ENCODE assay signal across 8 cellular contexts in genomic region chr3:13479332-13479581, GRCh38. TPM values are rescaled to one million over a fixed set of nuclear protein-coding genes. Genes with fewer than 3 reads are reported as not detected.
DNase-seq lines count a peak whose midpoint lies in the region; ATAC-seq and TF ChIP-seq lines count a peak whose summit lies in the region.

No MANE protein-coding gene starts in this region.

- POLR2A ChIA-PET in CD4-positive, alpha-beta T cell (lab: Charles Lee) = interaction anchor here (0.6 to 3.6 kb wide), 21 partner anchors 7 to 1172 kb away, joined by 3 to 26 read pairs (median 6); partner anchors contain the start of genes LSM3, NUP210, RPL32 and WNT7A
- POLR2A ChIA-PET in activated CD4-positive, alpha-beta T cell treated with anti-CD3 and anti-CD28 coated beads, Interleukin-2, amount 10 ng/mL, durations not matched to agents 7 days and 5 days (lab: Charles Lee) = no interaction called here
- POLR2A ChIA-PET in naive thymus-derived CD4-positive, alpha-beta T cell (lab: Charles Lee) = interaction anchor here (0.6 to 2.0 kb wide), 13 partner anchors 19 to 1838 kb away, joined by 3 to 17 read pairs (median 4); partner anchors contain the start of genes RPL32 and WNT7A

- H3K4me3 Mint-ChIP-seq in CD4-positive, alpha-beta T cell = peak overlapping the region; percentile 97
- peak overlapping the region; percentile 90 for H3K4me3 Mint-ChIP-seq in activated CD4-positive, alpha-beta T cell treated with anti-CD3 and anti-CD28 coated beads, Interleukin-2, amount 10 ng/mL, durations not matched to agents 7 days and 5 days
- peak overlapping the region; percentile 90 to 97 (median 94) for H3K4me3 Mint-ChIP-seq in naive thymus-derived CD4-positive, alpha-beta T cell

- H3K9me3 ChIP-seq in CD4-positive, alpha-beta T cell (ENCODE audit: control insufficient read depth, low read length) = no peaks in the 10 kb centered on the region
- no peaks in the 10 kb centered on the region for H3K9me3 ChIP-seq in esophagus squamous epithelium
- no peaks in the 10 kb centered on the region for H3K9me3 ChIP-seq in naive thymus-derived CD4-positive, alpha-beta T cell (ENCODE audit: control insufficient read depth in 2 of 3, low read length in 3 of 3)
- no peaks in the 10 kb centered on the region for H3K9me3 ChIP-seq in suprapubic skin

- no peaks in the 10 kb centered on the region for H3K9me3 Mint-ChIP-seq in CD4-positive, alpha-beta T cell
- no peaks in the 10 kb centered on the region for H3K9me3 Mint-ChIP-seq in activated CD4-positive, alpha-beta T cell treated with anti-CD3 and anti-CD28 coated beads, Interleukin-2, amount 10 ng/mL, durations not matched to agents 7 days and 5 days
- H3K9me3 Mint-ChIP-seq in naive thymus-derived CD4-positive, alpha-beta T cell = no peaks in the 10 kb centered on the region

- no peaks in the 10 kb centered on the region for H3K27me3 ChIP-seq in CD4-positive, alpha-beta T cell (ENCODE audit: control insufficient read depth, insufficient read depth, low read length)
- H3K27me3 ChIP-seq in esophagus squamous epithelium = no peaks in the 10 kb centered on the region
- H3K27me3 ChIP-seq in naive thymus-derived CD4-positive, alpha-beta T cell (ENCODE audit: control insufficient read depth in 2 of 2, insufficient read depth in 2 of 2, low read length in 2 of 2) = no peaks in the 10 kb centered on the region
- H3K27me3 ChIP-seq in suprapubic skin = no peaks in the 10 kb centered on the region

- ATAC-seq in CD4-positive, alpha-beta T cell (ENCODE audit: poor library complexity) = peak; percentile 5
- ATAC-seq in HG03025 (IDR thresholded peaks at IDR 0.05; ENCODE audit: low FRiP score, unreplicated experiment) = peak; percentile 2
- no peak for ATAC-seq in naive thymus-derived CD4-positive, alpha-beta T cell
- no peak for ATAC-seq in GM21381 (IDR thresholded peaks at IDR 0.05; ENCODE audit: unreplicated experiment)

- H3K4me1 Mint-ChIP-seq in CD4-positive, alpha-beta T cell (ENCODE audit: low read depth) = peaks cover 4% of the 10 kb centered on the region
- peaks cover 10% of the 10 kb centered on the region for H3K4me1 Mint-ChIP-seq in activated CD4-positive, alpha-beta T cell treated with anti-CD3 and anti-CD28 coated beads, Interleukin-2, amount 10 ng/mL, durations not matched to agents 7 days and 5 days
- peaks cover 0 to 19% (median 10%) of the 10 kb centered on the region in 7 donors for H3K4me1 Mint-ChIP-seq in naive thymus-derived CD4-positive, alpha-beta T cell

- TF ChIP-seq EP300 in suprapubic skin (IDR thresholded peaks at IDR 0.05) = no peak

- H3K4me3 ChIP-seq in esophagus squamous epithelium (peak overlapping the region; percentile 69 to 91 (median 85)), suprapubic skin (peak overlapping the region; percentile 83)
- peak overlapping the region; percentile 97 for H3K4me3 ChIP-seq in naive thymus-derived CD4-positive, alpha-beta T cell (ENCODE audit: low read length)

- intact Hi-C loops in CD4-positive, alpha-beta T cell (cut with DNase I, micrococcal nuclease) = loop anchor here (1.0 to 2.0 kb wide), 2 partner anchors 26 to 28 kb away; no protein-coding TSS in a partner anchor
- intact Hi-C loops in esophagus squamous epithelium (cut with DNase I) = no loop called here
- intact Hi-C loops in naive thymus-derived CD4-positive, alpha-beta T cell (cut with micrococcal nuclease) = loop anchor here in 1 of 2 donors (2.0 kb wide), 1 partner anchor 50 kb away; no protein-coding TSS in a partner anchor

- H3K27ac ChIP-seq in CD4-positive, alpha-beta T cell (ENCODE audit: low read depth, low read length) = peak overlapping the region; percentile 79
- peak overlapping the region; percentile 95 to 99 (median 96) for H3K27ac ChIP-seq in esophagus squamous epithelium
- H3K27ac ChIP-seq in naive thymus-derived CD4-positive, alpha-beta T cell (ENCODE audit: low read depth, low read length) = peak overlapping the region; percentile 98
- H3K27ac ChIP-seq in suprapubic skin = peak overlapping the region; percentile 89

- H3K36me3 ChIP-seq in esophagus squamous epithelium (peaks cover 0 to 12% (median 0%) of the 10 kb centered on the region in 3 donors), suprapubic skin (no peaks in the 10 kb centered on the region)
- no peaks in the 10 kb centered on the region for H3K36me3 ChIP-seq in naive thymus-derived CD4-positive, alpha-beta T cell (ENCODE audit: control insufficient read depth in 2 of 3, insufficient read depth in 3 of 3, low read length in 3 of 3)

- TF ChIP-seq POLR2A in esophagus squamous epithelium (IDR thresholded peaks at IDR 0.05) (no peak), suprapubic skin (IDR thresholded peaks at IDR 0.05) (no peak)

- H3K27me3 Mint-ChIP-seq in CD4-positive, alpha-beta T cell = no peaks in the 10 kb centered on the region
- peaks cover 2% of the 10 kb centered on the region for H3K27me3 Mint-ChIP-seq in activated CD4-positive, alpha-beta T cell treated with anti-CD3 and anti-CD28 coated beads, Interleukin-2, amount 10 ng/mL, durations not matched to agents 7 days and 5 days
- H3K27me3 Mint-ChIP-seq in naive thymus-derived CD4-positive, alpha-beta T cell = peaks cover 0 to 17% (median 0%) of the 10 kb centered on the region in 5 donors

- CTCF ChIA-PET in CD4-positive, alpha-beta T cell (lab: Charles Lee) = interaction anchor here (0.8 to 1.6 kb wide), 3 partner anchors 18 to 401 kb away, joined by 4 to 5 read pairs (median 4); partner anchors contain the start of gene WNT7A
- CTCF ChIA-PET in activated CD4-positive, alpha-beta T cell treated with anti-CD3 and anti-CD28 coated beads, Interleukin-2, amount 10 ng/mL, durations not matched to agents 7 days and 5 days (lab: Charles Lee) = interaction anchor here (0.6 to 1.8 kb wide), 4 partner anchors 8 to 387 kb away, joined by 3 to 8 read pairs (median 4); no protein-coding TSS in a partner anchor
- CTCF ChIA-PET in naive thymus-derived CD4-positive, alpha-beta T cell (lab: Charles Lee) = interaction anchor here (0.6 to 2.4 kb wide), 4 partner anchors 133 to 323 kb away, joined by 3 to 9 read pairs (median 6); no protein-coding TSS in a partner anchor

- peak in 2 of 10 experiments; percentile 30 to 50 for DNase-seq in CD4-positive, alpha-beta T cell
- DNase-seq in activated CD4-positive, alpha-beta T cell treated with anti-CD3 and anti-CD28 coated beads, Interleukin-2, amount 10 ng/mL, durations not matched to agents 7 days and 5 days = no peak
- no peak for DNase-seq in esophagus squamous epithelium (lab: John Stamatoyannopoulos, UW)
- DNase-seq in naive thymus-derived CD4-positive, alpha-beta T cell = peak in 1 of 9 donors; percentile 57
- no peak for DNase-seq in suprapubic skin (ENCODE audit: low spot score in 2 of 2)
- DNase-seq in GOT3 (lab: John Stamatoyannopoulos, UW) = no peak

- TF ChIP-seq CTCF in CD4-positive, alpha-beta T cell (IDR thresholded peaks at IDR 0.05) = no peak
- TF ChIP-seq CTCF in esophagus squamous epithelium (IDR thresholded peaks at IDR 0.05) (no peak), suprapubic skin (IDR thresholded peaks at IDR 0.05) (no peak)

- peaks cover 5% of the 10 kb centered on the region for H3K36me3 Mint-ChIP-seq in CD4-positive, alpha-beta T cell (ENCODE audit: low read depth)
- no peaks in the 10 kb centered on the region for H3K36me3 Mint-ChIP-seq in activated CD4-positive, alpha-beta T cell treated with anti-CD3 and anti-CD28 coated beads, Interleukin-2, amount 10 ng/mL, durations not matched to agents 7 days and 5 days (ENCODE audit: low read depth)
- H3K36me3 Mint-ChIP-seq in naive thymus-derived CD4-positive, alpha-beta T cell = peaks cover 0 to 1% (median 0%) of the 10 kb centered on the region in 5 donors

- 0% methylated on average over 3 of the region's 13 CpGs; no CpG with 5 or more reads in 1 of the 2 donors for WGBS in esophagus squamous epithelium, 2 donors
- no CpG with 5 or more reads among the region's 13 CpGs for WGBS in suprapubic skin

- peaks cover 18 to 68% (median 26%) of the 10 kb centered on the region in 3 donors for H3K4me1 ChIP-seq in esophagus squamous epithelium
- H3K4me1 ChIP-seq in naive thymus-derived CD4-positive, alpha-beta T cell (ENCODE audit: control insufficient read depth in 2 of 2, insufficient read depth in 2 of 2, low read length in 2 of 2) = peaks cover 6 to 15% of the 10 kb centered on the region in 2 donors
- H3K4me1 ChIP-seq in suprapubic skin = peaks cover 47% of the 10 kb centered on the region

- peak overlapping the region; percentile 96 for H3K27ac Mint-ChIP-seq in CD4-positive, alpha-beta T cell
- peak overlapping the region; percentile 92 for H3K27ac Mint-ChIP-seq in activated CD4-positive, alpha-beta T cell treated with anti-CD3 and anti-CD28 coated beads, Interleukin-2, amount 10 ng/mL, durations not matched to agents 7 days and 5 days
- peak overlapping the region; percentile 82 to 97 (median 94) for H3K27ac Mint-ChIP-seq in naive thymus-derived CD4-positive, alpha-beta T cell

RNA-seq across cellular contexts. Expression of gene HDAC11, which starts 0.8 kb away (rescaled TPM):
- total RNA-seq in CD4-positive, alpha-beta T cell = 1 to 10 TPM; 4.5 to 4.6 TPM
- 1 to 10 TPM; 1.6 to 2.3 TPM for total RNA-seq in activated CD4-positive, alpha-beta T cell treated with anti-CD3 and anti-CD28 coated beads, Interleukin-2, amount 10 ng/mL, durations not matched to agents 7 days and 5 days
- total RNA-seq in esophagus squamous epithelium = 10 to 100 TPM in 3 of 4 donors, 1 to 10 TPM in 1; 8.1 to 25.4 (median 12.3) TPM
- total RNA-seq in naive thymus-derived CD4-positive, alpha-beta T cell = 1 to 10 TPM; 1.2 to 8.0 (median 7.3) TPM
- 1 to 10 TPM; 4.5 to 6.3 TPM for polyA plus RNA-seq in naive thymus-derived CD4-positive, alpha-beta T cell
- 10 to 100 TPM; 16.7 to 28.3 (median 27.5) TPM for total RNA-seq in suprapubic skin

RNA-seq across cellular contexts. Expression of gene NUP210, which starts 59.1 kb away (rescaled TPM):
- total RNA-seq in CD4-positive, alpha-beta T cell = 10 to 100 TPM; 82.0 to 83.5 TPM
- 100 to 1,000 TPM; 196 to 204 TPM for total RNA-seq in activated CD4-positive, alpha-beta T cell treated with anti-CD3 and anti-CD28 coated beads, Interleukin-2, amount 10 ng/mL, durations not matched to agents 7 days and 5 days
- 10 to 100 TPM in 1 of 4 donors, 1 to 10 TPM in 3; 7.2 to 14.5 (median 9.4) TPM for total RNA-seq in esophagus squamous epithelium
- total RNA-seq in naive thymus-derived CD4-positive, alpha-beta T cell = 100 to 1,000 TPM; 131 to 164 (median 150) TPM
- 10 to 100 TPM; 52.6 to 93.6 TPM for polyA plus RNA-seq in naive thymus-derived CD4-positive, alpha-beta T cell
- 10 to 100 TPM in 1 of 4 donors, 1 to 10 TPM in 3; 3.1 to 15.4 (median 5.0) TPM for total RNA-seq in suprapubic skin

Comparison
In these comparisons a context has a peak if more than half of its experiments do, and no peak if none do; other contexts are left out.
1. ATAC-seq: peak in CD4-positive, alpha-beta T cell (single experiment) and HG03025 (single experiment); none in naive thymus-derived CD4-positive, alpha-beta T cell (single experiment) and GM21381 (single experiment).
2. RNA of gene NUP210, which starts 59.1 kb away (total RNA-seq): 196 to 204 TPM in activated CD4-positive, alpha-beta T cell treated with anti-CD3 and anti-CD28 coated beads, Interleukin-2, amount 10 ng/mL, durations not matched to agents 7 days and 5 days, 131 to 164 TPM in naive thymus-derived CD4-positive, alpha-beta T cell and 82.0 to 83.5 TPM in CD4-positive, alpha-beta T cell; 7.2 to 14.5 TPM in esophagus squamous epithelium and 3.1 to 15.4 TPM in suprapubic skin; every median in the first group is over 4 times any median in the second.
3. Peak in every context shown above with its lines, with median percentiles within 50 percentile points of each other: H3K27ac ChIP-seq, H3K27ac Mint-ChIP-seq, H3K4me3 Mint-ChIP-seq and H3K4me3 ChIP-seq.